Comparison of ENCODE assay signal across 8 cellular contexts in the genomic region with DNA sequence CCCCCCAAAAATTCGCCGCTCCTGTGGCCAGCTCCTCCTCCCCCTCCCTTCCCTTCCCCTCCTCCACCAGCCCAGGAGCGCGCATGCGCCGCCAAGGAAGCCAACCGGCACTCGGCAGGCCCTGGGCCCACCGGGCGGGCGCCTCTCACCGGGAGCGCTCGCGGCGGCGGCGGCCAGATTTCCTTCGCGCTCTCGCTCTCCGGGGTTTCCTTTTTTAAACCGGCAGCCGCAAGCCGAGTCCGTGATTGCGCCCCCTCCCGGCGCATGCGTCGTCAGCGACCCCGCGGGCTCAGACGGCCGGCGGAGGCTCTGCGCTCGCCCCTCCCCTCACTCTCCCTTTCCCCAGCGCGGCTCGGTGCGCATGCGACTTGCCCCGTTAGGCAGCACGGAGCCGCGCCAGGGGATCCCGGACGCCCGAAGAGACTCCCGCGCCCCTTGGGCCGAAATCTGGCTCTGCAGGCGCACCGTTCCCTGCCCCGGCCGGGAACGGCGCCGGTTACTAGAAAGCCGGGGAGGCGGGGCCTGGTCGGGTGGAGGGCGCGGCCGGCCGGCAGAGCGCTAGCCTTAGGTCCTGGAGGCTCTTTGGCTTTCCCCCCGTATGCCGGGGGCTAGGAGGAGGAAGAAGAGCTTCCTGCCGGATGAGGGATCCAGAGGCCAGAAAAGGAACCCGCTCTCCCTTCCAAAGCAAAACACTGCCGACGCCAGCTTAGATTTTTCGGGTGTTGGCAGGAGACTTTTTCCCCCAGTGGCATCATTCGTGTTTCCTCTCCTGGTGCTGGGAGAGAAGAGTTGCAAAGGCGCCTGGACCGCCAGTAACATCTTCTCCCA. TPM values are rescaled to one million over a fixed set of nuclear protein-coding genes. Genes with fewer than 3 reads are reported as not detected.
DNase-seq lines count a peak whose midpoint lies in the region; ATAC-seq, FAIRE-seq and TF ChIP-seq lines count a peak whose summit lies in the region.

A gene with protein sequence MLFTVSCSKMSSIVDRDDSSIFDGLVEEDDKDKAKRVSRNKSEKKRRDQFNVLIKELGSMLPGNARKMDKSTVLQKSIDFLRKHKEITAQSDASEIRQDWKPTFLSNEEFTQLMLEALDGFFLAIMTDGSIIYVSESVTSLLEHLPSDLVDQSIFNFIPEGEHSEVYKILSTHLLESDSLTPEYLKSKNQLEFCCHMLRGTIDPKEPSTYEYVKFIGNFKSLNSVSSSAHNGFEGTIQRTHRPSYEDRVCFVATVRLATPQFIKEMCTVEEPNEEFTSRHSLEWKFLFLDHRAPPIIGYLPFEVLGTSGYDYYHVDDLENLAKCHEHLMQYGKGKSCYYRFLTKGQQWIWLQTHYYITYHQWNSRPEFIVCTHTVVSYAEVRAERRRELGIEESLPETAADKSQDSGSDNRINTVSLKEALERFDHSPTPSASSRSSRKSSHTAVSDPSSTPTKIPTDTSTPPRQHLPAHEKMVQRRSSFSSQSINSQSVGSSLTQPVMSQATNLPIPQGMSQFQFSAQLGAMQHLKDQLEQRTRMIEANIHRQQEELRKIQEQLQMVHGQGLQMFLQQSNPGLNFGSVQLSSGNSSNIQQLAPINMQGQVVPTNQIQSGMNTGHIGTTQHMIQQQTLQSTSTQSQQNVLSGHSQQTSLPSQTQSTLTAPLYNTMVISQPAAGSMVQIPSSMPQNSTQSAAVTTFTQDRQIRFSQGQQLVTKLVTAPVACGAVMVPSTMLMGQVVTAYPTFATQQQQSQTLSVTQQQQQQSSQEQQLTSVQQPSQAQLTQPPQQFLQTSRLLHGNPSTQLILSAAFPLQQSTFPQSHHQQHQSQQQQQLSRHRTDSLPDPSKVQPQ (minus strand): TSS at position 277 of the 828 bp plus-strand sequence. CDS start 64,124 bp downstream, outside the sequence.

- H3K9me3 Mint-ChIP-seq in T-helper 1 cell treated with Interleukin-12 subunit alpha and Interleukin-12 subunit beta and Interleukin-4 antibody, amounts not matched to agents 30 μg/mL and 1 μg/mL, for 36 hours: no peaks in the 10 kb centered on the region

- peak; percentile 63 for FAIRE-seq in urothelium cell line (lab: Jason Lieb, UNC)

- DNase-seq in GM13976 (ENCODE audit: low spot score): peak; percentile 88
- peak; percentile 80 for DNase-seq in NCI-H1436 (lab: John Stamatoyannopoulos, UW)
- DNase-seq in amygdala (lab: John Stamatoyannopoulos, UW): peak; percentile 23 to 96 (median 81)
- peak; percentile 94 for DNase-seq in left ventricle myocardium superior
- peak; percentile 45 for DNase-seq in pulmonary artery endothelial cell (ENCODE audit: low read depth, low spot score)
- DNase-seq in urothelium cell line (ENCODE audit: low spot score): peak; percentile 90

- peaks cover 2% of the 10 kb centered on the region for H3K36me3 Mint-ChIP-seq in T-helper 1 cell treated with Interleukin-12 subunit alpha and Interleukin-12 subunit beta and Interleukin-4 antibody, amounts not matched to agents 30 μg/mL and 1 μg/mL, for 36 hours (ENCODE audit: low read depth)

- H3K27me3 Mint-ChIP-seq in T-helper 1 cell treated with Interleukin-12 subunit alpha and Interleukin-12 subunit beta and Interleukin-4 antibody, amounts not matched to agents 30 μg/mL and 1 μg/mL, for 36 hours (ENCODE audit: low read depth): peaks cover 31% of the 10 kb centered on the region

- intact Hi-C loops in left ventricle myocardium superior (cut with micrococcal nuclease): no loop called here

- ATAC-seq in HG02840 (IDR thresholded peaks at IDR 0.05; ENCODE audit: low FRiP score, unreplicated experiment): peak; percentile 74
- ATAC-seq in left ventricle myocardium superior: peak; percentile 92

- peak within 1 kb of the TSS; percentile 90 for H3K4me3 Mint-ChIP-seq in T-helper 1 cell treated with Interleukin-12 subunit alpha and Interleukin-12 subunit beta and Interleukin-4 antibody, amounts not matched to agents 30 μg/mL and 1 μg/mL, for 36 hours

- TF ChIP-seq CTCF in GM13976 (IDR thresholded peaks at IDR 0.05; ENCODE audit: borderline replicate concordance, control extremely low read depth, extremely low read depth, insufficient read depth, missing control alignments): peak; percentile 27

- peaks cover 28% of the 10 kb centered on the region for H3K4me1 Mint-ChIP-seq in T-helper 1 cell treated with Interleukin-12 subunit alpha and Interleukin-12 subunit beta and Interleukin-4 antibody, amounts not matched to agents 30 μg/mL and 1 μg/mL, for 36 hours (ENCODE audit: low read depth)

- peak within 1 kb of the TSS; percentile 86 for H3K27ac Mint-ChIP-seq in T-helper 1 cell treated with Interleukin-12 subunit alpha and Interleukin-12 subunit beta and Interleukin-4 antibody, amounts not matched to agents 30 μg/mL and 1 μg/mL, for 36 hours

- in situ Hi-C loops in GM13976 (cut with MboI; ENCODE audit: low sequenced_read_pairs, unreplicated experiment): no loop called here

RNA-seq across cellular contexts. Expression of the gene that starts here (rescaled TPM):
- total RNA-seq in left ventricle myocardium superior (37.4 TPM), pulmonary artery endothelial cell (21.4 and 29.3 TPM in 2 replicates)

Comparison
In these comparisons a context has a peak if more than half of its experiments do, and no peak if none do; other contexts are left out.
1. Peak in every context shown above with its lines: DNase-seq and ATAC-seq.